ENCODE assay signal across 23 cellular contexts in genomic region chr5:51988561-51988960, GRCh38.
"Had no signal": no experiment of that assay in that cellular context is flagged by ENCODE, and none has a peak within 500 bp of the region (broad histone marks: within the 10 kb centered on the region; RNA-seq: fewer than 3 reads in every experiment).

No MANE protein-coding gene starts in this region.

- H2AFZ ChIP-seq: neural progenitor cell had no signal

- H3K27me3 ChIP-seq: neural progenitor cell, pancreas, right lobe of liver, suprapubic skin, thyroid gland had no signal

- H3K9ac ChIP-seq: neural progenitor cell had no signal

- H3K4me1 ChIP-seq: lower lobe of right lung, neural progenitor cell, pancreas, prostate gland, right lobe of liver, suprapubic skin, thyroid gland had no signal

- H3K27me3 Mint-ChIP-seq: memory B cell had no signal

- H3K27ac ChIP-seq: dorsolateral prefrontal cortex, lower lobe of right lung, neural progenitor cell, pancreas, prostate gland, right lobe of liver, suprapubic skin, thyroid gland had no signal

- H3K9me3 Mint-ChIP-seq: memory B cell, neural progenitor cell, type B pancreatic cell had no signal

- H3K4me3 ChIP-seq: dorsolateral prefrontal cortex, lower lobe of right lung, neural progenitor cell, pancreas, prostate gland, right lobe of liver, suprapubic skin, thyroid gland had no signal

- H3K4me1 Mint-ChIP-seq: memory B cell; mesothelial cell of epicardium; natural killer cell; neural progenitor cell; stimulated activated effector memory CD8-positive, alpha-beta T cell treated with anti-CD3 and anti-CD28 coated beads, Interleukin-12 subunit alpha, Interleukin-12 subunit beta, amount 100 ng/mL, for 72 hours had no signal

- DNase-seq: cortex of kidney; dorsolateral prefrontal cortex; effector CD8-positive, alpha-beta T cell; islet precursor cell; lower lobe of right lung; natural killer cell; occipital lobe; pancreas; right lobe of liver; stimulated activated CD4-positive, alpha-beta T cell treated with anti-CD3 and anti-CD28 coated beads, Interleukin-4, amount 100 ng/mL, for 1 hour; stimulated activated CD8-positive, alpha-beta memory T cell treated with anti-CD3 and anti-CD28 coated beads, Interleukin-4, amount 100 ng/mL, for 48 hours; stimulated activated naive CD8-positive, alpha-beta T cell treated with anti-CD3 and anti-CD28 coated beads, Interleukin-15, Interleukin-2, amounts not matched to agents 100 U/mL and 50 U/mL, for 24 hours; thyroid gland had no signal

- H3K36me3 ChIP-seq: lower lobe of right lung, neural progenitor cell, pancreas, prostate gland, right lobe of liver, suprapubic skin, thyroid gland had no signal

- H3K9me3 ChIP-seq: lower lobe of right lung, pancreas, prostate gland, right lobe of liver, suprapubic skin, thyroid gland had no signal

- ATAC-seq: left lobe of liver; lower lobe of right lung; natural killer cell; right lobe of liver; stimulated activated effector memory CD8-positive, alpha-beta T cell treated with anti-CD3 and anti-CD28 coated beads, Interleukin-12 subunit alpha, Interleukin-12 subunit beta, amount 100 ng/mL, for 72 hours; stimulated activated naive CD8-positive, alpha-beta T cell treated with anti-CD3 and anti-CD28 coated beads, Interleukin-15, Interleukin-2, amounts not matched to agents 100 U/mL and 50 U/mL, for 24 hours had no signal

- H3K27ac Mint-ChIP-seq: memory B cell; mesothelial cell of epicardium; natural killer cell; neural progenitor cell; stimulated activated effector memory CD8-positive, alpha-beta T cell treated with anti-CD3 and anti-CD28 coated beads, Interleukin-12 subunit alpha, Interleukin-12 subunit beta, amount 100 ng/mL, for 72 hours; type B pancreatic cell had no signal

- H3K4me2 ChIP-seq: neural progenitor cell had no signal

- H3K4me3 Mint-ChIP-seq: memory B cell; mesothelial cell of epicardium; natural killer cell; neural progenitor cell; stimulated activated effector memory CD8-positive, alpha-beta T cell treated with anti-CD3 and anti-CD28 coated beads, Interleukin-12 subunit alpha, Interleukin-12 subunit beta, amount 100 ng/mL, for 72 hours; type B pancreatic cell had no signal

- H3K36me3 Mint-ChIP-seq: memory B cell; mesothelial cell of epicardium; natural killer cell; neural progenitor cell; stimulated activated effector memory CD8-positive, alpha-beta T cell treated with anti-CD3 and anti-CD28 coated beads, Interleukin-12 subunit alpha, Interleukin-12 subunit beta, amount 100 ng/mL, for 72 hours; type B pancreatic cell had no signal

- FAIRE-seq: frontal cortex, pancreas, urothelium cell line had no signal
